In the genomic region with DNA sequence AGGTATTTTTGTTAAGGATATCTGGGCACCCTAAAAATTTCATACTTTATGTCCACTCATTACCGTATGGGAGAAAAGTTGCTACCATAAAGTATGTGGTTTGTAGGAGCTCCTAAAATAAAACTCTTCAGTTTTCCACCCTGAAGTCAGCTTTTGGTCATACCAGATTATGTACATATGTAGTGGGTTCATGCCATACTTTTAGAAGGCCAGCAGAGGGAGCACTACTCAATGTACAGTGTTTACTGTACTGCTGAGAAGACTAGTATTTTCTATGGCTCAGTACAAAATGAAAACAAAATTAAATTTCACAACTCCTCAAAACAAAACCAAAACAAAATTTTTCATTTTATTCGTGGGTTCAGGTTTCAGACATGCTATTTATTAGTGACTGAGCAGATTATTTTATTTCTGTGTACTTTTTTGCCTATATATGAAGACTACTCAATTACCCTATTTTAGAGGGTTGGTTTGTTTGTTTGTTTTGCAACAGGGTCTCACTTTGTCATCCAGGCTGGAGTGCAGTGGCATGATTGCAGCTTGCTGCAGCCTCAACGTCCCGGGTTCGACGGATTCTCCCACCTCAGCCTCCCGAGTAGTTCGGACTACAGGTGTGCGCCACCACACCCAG, we compare ENCODE assay signal across 8 cellular contexts. TPM values are rescaled to one million over a fixed set of nuclear protein-coding genes. Genes with fewer than 3 reads are reported as not detected.
DNase-seq lines count a peak whose midpoint lies in the region; ATAC-seq and TF ChIP-seq lines count a peak whose summit lies in the region.

No MANE protein-coding gene starts in this region.

- peaks cover 8% of the 10 kb centered on the region for H3K4me1 Mint-ChIP-seq in activated naive CD8-positive, alpha-beta T cell treated with anti-CD3 and anti-CD28 coated beads, Interleukin-2, amount 10 ng/mL, durations not matched to agents 7 days and 5 days

- H3K27me3 Mint-ChIP-seq in activated naive CD8-positive, alpha-beta T cell treated with anti-CD3 and anti-CD28 coated beads, Interleukin-2, amount 10 ng/mL, durations not matched to agents 7 days and 5 days = no peaks in the 10 kb centered on the region

- peak; percentile 43 for DNase-seq in activated CD8-positive, alpha-beta memory T cell treated with anti-CD3 and anti-CD28 coated beads, Interleukin-2, amount 50 U/mL, for 1 hour (ENCODE audit: extremely low read depth)
- no peak for DNase-seq in activated CD8-positive, alpha-beta memory T cell treated with anti-CD3 and anti-CD28 coated beads for 24 hours
- DNase-seq in HCEC 1CT = peak; percentile 73
- DNase-seq in LNCaP clone FGC (ENCODE audit: low read depth) = peak; percentile 34
- DNase-seq in RKO (ENCODE audit: low spot score) = peak; percentile 87
- no peak for DNase-seq in activated naive CD8-positive, alpha-beta T cell treated with anti-CD3 and anti-CD28 coated beads, Interleukin-2, amount 10 ng/mL, durations not matched to agents 7 days and 5 days
- DNase-seq in head of caudate nucleus = peak in 32 of 42 donors; percentile 23 to 89 (median 68)
- peak; percentile 61 for DNase-seq in renal cortical epithelial cell (ENCODE audit: low read depth)

- H3K27ac Mint-ChIP-seq in activated naive CD8-positive, alpha-beta T cell treated with anti-CD3 and anti-CD28 coated beads, Interleukin-2, amount 10 ng/mL, durations not matched to agents 7 days and 5 days = no peak overlapping the region

- intact Hi-C loops in head of caudate nucleus (cut with DNase I) = loop anchor here (10.0 kb wide), 2 partner anchors 108 to 732 kb away; no protein-coding TSS in a partner anchor

- peak; percentile 99 for ATAC-seq in activated naive CD8-positive, alpha-beta T cell treated with anti-CD3 and anti-CD28 coated beads, Interleukin-2, amount 10 ng/mL, durations not matched to agents 7 days and 5 days (ENCODE audit: low read depth)

- H3K36me3 Mint-ChIP-seq in activated naive CD8-positive, alpha-beta T cell treated with anti-CD3 and anti-CD28 coated beads, Interleukin-2, amount 10 ng/mL, durations not matched to agents 7 days and 5 days = peaks cover 30% of the 10 kb centered on the region

- H3K4me3 ChIP-seq in LNCaP clone FGC (ENCODE audit: low read depth, low read length) = no peak overlapping the region

- H3K9me3 Mint-ChIP-seq in activated naive CD8-positive, alpha-beta T cell treated with anti-CD3 and anti-CD28 coated beads, Interleukin-2, amount 10 ng/mL, durations not matched to agents 7 days and 5 days = no peaks in the 10 kb centered on the region

- H3K4me3 Mint-ChIP-seq in activated naive CD8-positive, alpha-beta T cell treated with anti-CD3 and anti-CD28 coated beads, Interleukin-2, amount 10 ng/mL, durations not matched to agents 7 days and 5 days = peak overlapping the region; percentile 32

- peak; percentile 80 for TF ChIP-seq CTCF in LNCaP clone FGC (IDR thresholded peaks at IDR 0.05; ENCODE audit: control insufficient read depth, extremely low read depth, insufficient read depth)

- POLR2A ChIA-PET in activated naive CD8-positive, alpha-beta T cell treated with anti-CD3 and anti-CD28 coated beads, Interleukin-2, amount 10 ng/mL, durations not matched to agents 7 days and 5 days (lab: Charles Lee) = interaction anchor here (1.0 kb wide), 1 partner anchor 78 kb away, joined by 3 read pairs; no protein-coding TSS in a partner anchor

RNA-seq across cellular contexts. Expression of a gene that starts 24.3 kb away (rescaled TPM):
- total RNA-seq in activated naive CD8-positive, alpha-beta T cell treated with anti-CD3 and anti-CD28 coated beads, Interleukin-2, amount 10 ng/mL, durations not matched to agents 7 days and 5 days = 10 to 100 TPM; 29.8 to 30.7 TPM
- total RNA-seq in renal cortical epithelial cell = 15.5 and 32.0 TPM in 2 replicates

RNA-seq across cellular contexts. Expression of a gene that starts 46.0 kb away (rescaled TPM):
- 10 to 100 TPM; 72.5 to 76.3 TPM for total RNA-seq in activated naive CD8-positive, alpha-beta T cell treated with anti-CD3 and anti-CD28 coated beads, Interleukin-2, amount 10 ng/mL, durations not matched to agents 7 days and 5 days
- 135 and 224 TPM in 2 replicates for total RNA-seq in renal cortical epithelial cell

Comparison
In these comparisons a context has a peak if more than half of its experiments do, and no peak if none do; other contexts are left out.
1. DNase-seq: peak in activated CD8-positive, alpha-beta memory T cell treated with anti-CD3 and anti-CD28 coated beads, Interleukin-2, amount 50 U/mL, for 1 hour (single experiment), HCEC 1CT (single experiment), LNCaP clone FGC (single experiment), RKO (single experiment), head of caudate nucleus (32 of 42) and renal cortical epithelial cell (single experiment); none in activated CD8-positive, alpha-beta memory T cell treated with anti-CD3 and anti-CD28 coated beads for 24 hours (single experiment) and activated naive CD8-positive, alpha-beta T cell treated with anti-CD3 and anti-CD28 coated beads, Interleukin-2, amount 10 ng/mL, durations not matched to agents 7 days and 5 days (single experiment).